In the genomic region with DNA sequence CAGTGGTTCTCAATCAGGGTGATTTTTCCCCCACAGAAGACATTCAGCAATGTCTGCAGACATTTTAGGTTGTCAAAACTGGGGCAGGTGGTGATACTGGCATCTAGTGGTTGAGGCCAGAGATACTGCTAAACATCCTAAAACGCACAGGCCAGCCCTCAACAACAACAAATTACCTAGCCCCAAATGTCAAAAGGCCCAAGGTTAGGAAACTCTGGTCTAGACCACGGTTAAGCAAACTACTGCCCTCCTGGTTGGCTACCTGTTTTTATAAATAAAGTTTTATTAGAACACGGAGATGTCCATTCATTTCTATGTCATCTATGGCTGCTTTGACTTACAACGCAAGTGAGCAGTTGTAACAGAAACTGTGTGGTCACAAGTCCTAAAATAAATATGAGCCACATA, we compare ENCODE assay signal across 8 cellular contexts.
A peak's percentile ranks its signal among the peaks of the same experiment; 100 is the strongest.
DNase-seq lines count a peak whose midpoint lies in the region; ATAC-seq, FAIRE-seq and TF ChIP-seq lines count a peak whose summit lies in the region.

No MANE protein-coding gene starts in this region.

- POLR2A ChIA-PET in activated B cell treated with CpG ODN at 0.5 μM for 24 hours (lab: Charles Lee), result interaction anchor here (1.0 to 1.3 kb wide), 3 partner anchors 47 to 337 kb away, joined by 3 to 4 read pairs (median 4); no protein-coding TSS in a partner anchor

- no peak overlapping the region for H3K4me3 Mint-ChIP-seq in activated B cell treated with CpG ODN at 0.5 μM for 24 hours
- H3K4me3 Mint-ChIP-seq in central memory CD8-positive, alpha-beta T cell, result peak overlapping the region; percentile 55
- peak overlapping the region; percentile 25 for H3K4me3 Mint-ChIP-seq in stimulated activated effector memory CD8-positive, alpha-beta T cell treated with anti-CD3 and anti-CD28 coated beads, Interleukin-12 subunit alpha, Interleukin-12 subunit beta, amount 100 ng/mL, for 72 hours

- no peak overlapping the region for H3K4me3 ChIP-seq in HFF-Myc (replicated peaks; ENCODE audit: low read depth, low read length)
- no peak overlapping the region for H3K4me3 ChIP-seq in lung

- H3K27ac ChIP-seq in lung (ENCODE audit: low read depth in 1 of 2, low read length in 1 of 2), result no peak overlapping the region

- TF ChIP-seq POLR2A in H54 (IDR thresholded peaks at IDR 0.05; ENCODE audit: low read depth, low read length), result no peak

- peak overlapping the region; percentile 67 for H3K27ac Mint-ChIP-seq in activated B cell treated with CpG ODN at 0.5 μM for 24 hours
- H3K27ac Mint-ChIP-seq in central memory CD8-positive, alpha-beta T cell (ENCODE audit: low read depth), result peak overlapping the region; percentile 92
- peak overlapping the region; percentile 85 for H3K27ac Mint-ChIP-seq in stimulated activated effector memory CD8-positive, alpha-beta T cell treated with anti-CD3 and anti-CD28 coated beads, Interleukin-12 subunit alpha, Interleukin-12 subunit beta, amount 100 ng/mL, for 72 hours

- CTCF ChIA-PET in activated B cell treated with CpG ODN at 0.5 μM for 24 hours (lab: Charles Lee), result interaction anchor here (0.6 to 2.7 kb wide), 19 partner anchors 16 to 741 kb away, joined by 3 to 14 read pairs (median 3); no protein-coding TSS in a partner anchor

- H3K27me3 Mint-ChIP-seq in activated B cell treated with CpG ODN at 0.5 μM for 24 hours, result no peaks in the 10 kb centered on the region
- H3K27me3 Mint-ChIP-seq in central memory CD8-positive, alpha-beta T cell, result no peaks in the 10 kb centered on the region

- peaks cover 31% of the 10 kb centered on the region for H3K4me1 Mint-ChIP-seq in activated B cell treated with CpG ODN at 0.5 μM for 24 hours
- H3K4me1 Mint-ChIP-seq in central memory CD8-positive, alpha-beta T cell, result peaks cover 42% of the 10 kb centered on the region
- peaks cover 24% of the 10 kb centered on the region for H3K4me1 Mint-ChIP-seq in stimulated activated effector memory CD8-positive, alpha-beta T cell treated with anti-CD3 and anti-CD28 coated beads, Interleukin-12 subunit alpha, Interleukin-12 subunit beta, amount 100 ng/mL, for 72 hours

- WGBS in lung, 2 donors, result 34 to 36% methylated on average over 4 of the region's 4 CpGs

- no peaks in the 10 kb centered on the region for H3K36me3 Mint-ChIP-seq in activated B cell treated with CpG ODN at 0.5 μM for 24 hours (ENCODE audit: low read depth)
- H3K36me3 Mint-ChIP-seq in central memory CD8-positive, alpha-beta T cell (ENCODE audit: insufficient read depth), result no peaks in the 10 kb centered on the region
- no peaks in the 10 kb centered on the region for H3K36me3 Mint-ChIP-seq in stimulated activated effector memory CD8-positive, alpha-beta T cell treated with anti-CD3 and anti-CD28 coated beads, Interleukin-12 subunit alpha, Interleukin-12 subunit beta, amount 100 ng/mL, for 72 hours

- intact Hi-C loops in activated B cell treated with CpG ODN at 0.5 μM for 24 hours (cut with micrococcal nuclease), result loop anchor here (1.0 to 5.0 kb wide), 13 partner anchors 47 to 1101 kb away; no protein-coding TSS in a partner anchor

- no peaks in the 10 kb centered on the region for H3K27me3 ChIP-seq in lung (ENCODE audit: control insufficient read depth, insufficient read depth)

- in situ Hi-C loops in GM13976 (cut with MboI; ENCODE audit: low sequenced_read_pairs, unreplicated experiment), result loop anchor here (25.0 kb wide), 1 partner anchor 731 kb away; no protein-coding TSS in a partner anchor

- no peak for FAIRE-seq in H54 (lab: Jason Lieb, UNC)

- ATAC-seq in activated B cell treated with CpG ODN at 0.5 μM for 24 hours (ENCODE audit: low read depth) (peak; percentile 92), lung (ENCODE audit: insufficient read depth, low FRiP score) (peak; percentile 58)
- peak; percentile 73 for ATAC-seq in central memory CD8-positive, alpha-beta T cell (replicated peaks; ENCODE audit: extremely low read depth, poor library complexity, severe bottlenecking)
- ATAC-seq in stimulated activated effector memory CD8-positive, alpha-beta T cell treated with anti-CD3 and anti-CD28 coated beads, Interleukin-12 subunit alpha, Interleukin-12 subunit beta, amount 100 ng/mL, for 72 hours, result peak; percentile 88

- peak; percentile 48 for TF ChIP-seq CTCF in GM13976 (IDR thresholded peaks at IDR 0.05; ENCODE audit: borderline replicate concordance, control extremely low read depth, extremely low read depth, insufficient read depth, missing control alignments)
- peak; percentile 72 for TF ChIP-seq CTCF in HFF-Myc (IDR thresholded peaks at IDR 0.05; ENCODE audit: low read depth, low read length, missing control alignments)
- peak; percentile 20 for TF ChIP-seq CTCF in activated B cell treated with CpG ODN at 0.5 μM for 24 hours (IDR thresholded peaks at IDR 0.05)
- peak; percentile 56 for TF ChIP-seq CTCF in lung (IDR thresholded peaks at IDR 0.05; ENCODE audit: control extremely low read depth, extremely low read depth)

- peak; percentile 43 for DNase-seq in GM13976 (ENCODE audit: low spot score)
- DNase-seq in HFF-Myc (ENCODE audit: extremely low read depth, low read depth), result peak; percentile 15
- peak; percentile 66 for DNase-seq in NAMALWA (ENCODE audit: low spot score)
- DNase-seq in activated B cell treated with CpG ODN at 0.5 μM for 24 hours, result peak; percentile 28
- peak; percentile 33 to 62 for DNase-seq in central memory CD8-positive, alpha-beta T cell (ENCODE audit: low spot score in 2 of 2)
- no peak for DNase-seq in lung (ENCODE audit: low spot score)
- DNase-seq in stimulated activated effector memory CD8-positive, alpha-beta T cell treated with anti-CD3 and anti-CD28 coated beads, Interleukin-12 subunit alpha, Interleukin-12 subunit beta, amount 100 ng/mL, for 72 hours (ENCODE audit: low spot score in 2 of 2), result peak; percentile 17 to 73
- no peak for DNase-seq in H54 (ENCODE audit: insufficient read length, low spot score)

- no peaks in the 10 kb centered on the region for H3K36me3 ChIP-seq in lung (ENCODE audit: control insufficient read depth in 2 of 2, insufficient read depth in 2 of 2, low read length in 2 of 2)

- H3K9me3 Mint-ChIP-seq in activated B cell treated with CpG ODN at 0.5 μM for 24 hours, result no peaks in the 10 kb centered on the region
- H3K9me3 Mint-ChIP-seq in central memory CD8-positive, alpha-beta T cell, result no peaks in the 10 kb centered on the region
- no peaks in the 10 kb centered on the region for H3K9me3 Mint-ChIP-seq in stimulated activated effector memory CD8-positive, alpha-beta T cell treated with anti-CD3 and anti-CD28 coated beads, Interleukin-12 subunit alpha, Interleukin-12 subunit beta, amount 100 ng/mL, for 72 hours

- no peaks in the 10 kb centered on the region for H3K4me1 ChIP-seq in lung (ENCODE audit: control insufficient read depth in 2 of 2, insufficient read depth in 2 of 2, low read length in 2 of 2)

- H3K9me3 ChIP-seq in lung (ENCODE audit: control insufficient read depth in 2 of 2, insufficient read depth in 1 of 2, low read length in 1 of 2), result peaks cover 0 to 5% of the 10 kb centered on the region in 2 donors

Comparison
In these comparisons a context has a peak if more than half of its experiments do, and no peak if none do; other contexts are left out.
1. DNase-seq: peak in GM13976 (single experiment), HFF-Myc (single experiment), NAMALWA (single experiment), activated B cell treated with CpG ODN at 0.5 μM for 24 hours (single experiment), central memory CD8-positive, alpha-beta T cell (2 of 2) and stimulated activated effector memory CD8-positive, alpha-beta T cell treated with anti-CD3 and anti-CD28 coated beads, Interleukin-12 subunit alpha, Interleukin-12 subunit beta, amount 100 ng/mL, for 72 hours (2 of 2); none in lung (single experiment) and H54 (single experiment).
2. CTCF ChIP-seq: peak in every context shown above with its lines; median percentile 72 in HFF-Myc; 56 in lung; 48 in GM13976; 20 in activated B cell treated with CpG ODN at 0.5 μM for 24 hours.
3. Peak in every context shown above with its lines, with median percentiles within 50 percentile points of each other: ATAC-seq and H3K27ac Mint-ChIP-seq.